ENCODE assay signal across 8 cellular contexts in genomic region chr11:68839054-68839865, GRCh38. TPM values are rescaled to one million over a fixed set of nuclear protein-coding genes. Genes with fewer than 3 reads are reported as not detected.
A peak's percentile ranks its signal among the peaks of the same experiment; 100 is the strongest.
DNase-seq lines count a peak whose midpoint lies in the region; ATAC-seq and TF ChIP-seq lines count a peak whose summit lies in the region.

No MANE protein-coding gene starts in this region.

- H3K4me1 ChIP-seq in hepatocyte (ENCODE audit: insufficient read depth) (peaks cover 44% of the 10 kb centered on the region), rectal smooth muscle tissue (ENCODE audit: control insufficient read depth, insufficient read depth, low read length) (peaks cover 37% of the 10 kb centered on the region), vagina (peaks cover 60% of the 10 kb centered on the region)

- H4K20me1 ChIP-seq in hepatocyte (ENCODE audit: insufficient read depth, poor library complexity, severe bottlenecking), result no peaks in the 10 kb centered on the region

- 4% methylated on average over 54 of the region's 61 CpGs for WGBS in hepatocyte (ENCODE audit: low lambda C conversion rate, missing lambda C conversion rate)

- DNase-seq in GF-D8 (lab: John Stamatoyannopoulos, UW) (peak; percentile 93), NCI-H1930 (lab: John Stamatoyannopoulos, UW) (peak; percentile 75 to 82), T-helper 9 cell (peak; percentile 96), astrocyte of the cerebellum (ENCODE audit: low read depth) (peak; percentile 82), hepatocyte (ENCODE audit: low spot score) (peak; percentile 97), vagina (ENCODE audit: extremely low spot score in 2 of 2) (peak in 1 of 2 donors; percentile 95)

- H3K79me2 ChIP-seq in hepatocyte, result peaks cover 22% of the 10 kb centered on the region

- H3K27ac ChIP-seq in hepatocyte (peak overlapping the region; percentile 93), rectal smooth muscle tissue (ENCODE audit: low read depth, low read length) (peak overlapping the region; percentile 98), vagina (peak overlapping the region; percentile 97)

- H3K9me3 ChIP-seq in hepatocyte (ENCODE audit: low read depth), result no peaks in the 10 kb centered on the region
- no peaks in the 10 kb centered on the region for H3K9me3 ChIP-seq in vagina

- no peaks in the 10 kb centered on the region for H3K9me2 ChIP-seq in hepatocyte (replicated peaks; ENCODE audit: insufficient read depth)

- H3K36me3 ChIP-seq in hepatocyte (replicated peaks; ENCODE audit: insufficient read depth, low read depth) (no peaks in the 10 kb centered on the region), rectal smooth muscle tissue (ENCODE audit: control insufficient read depth, insufficient read depth, low read length) (peaks cover 4% of the 10 kb centered on the region), vagina (no peaks in the 10 kb centered on the region)

- H3K27me3 ChIP-seq in hepatocyte (peaks cover 21% of the 10 kb centered on the region), rectal smooth muscle tissue (ENCODE audit: control insufficient read depth, insufficient read depth, low read length) (no peaks in the 10 kb centered on the region), vagina (no peaks in the 10 kb centered on the region)

- H3K4me3 ChIP-seq in astrocyte of the cerebellum (ENCODE audit: low read depth, low read length), result peak overlapping the region; percentile 74
- peak overlapping the region; percentile 13 for H3K4me3 ChIP-seq in hepatocyte
- H3K4me3 ChIP-seq in rectal smooth muscle tissue (ENCODE audit: low read length), result peak overlapping the region; percentile 93
- H3K4me3 ChIP-seq in vagina, result peak overlapping the region; percentile 69 to 98

- H2AFZ ChIP-seq in hepatocyte, result peak overlapping the region; percentile 27

- peak; percentile 31 for ATAC-seq in HG02588 (IDR thresholded peaks at IDR 0.05; ENCODE audit: unreplicated experiment)

- in situ Hi-C loops in astrocyte of the cerebellum (cut with HindIII; ENCODE audit: low sequenced_read_pairs), result no loop called here

- TF ChIP-seq CTCF in astrocyte of the cerebellum (IDR thresholded peaks at IDR 0.05; ENCODE audit: low read depth, low read length, missing control alignments), result no peak
- TF ChIP-seq CTCF in hepatocyte (IDR thresholded peaks at IDR 0.05; ENCODE audit: poor library complexity), result no peak
- TF ChIP-seq CTCF in vagina (IDR thresholded peaks at IDR 0.05), result no peak

- H3K4me2 ChIP-seq in hepatocyte, result peak overlapping the region; percentile 83

- TF ChIP-seq POLR2A in vagina (IDR thresholded peaks at IDR 0.05), result peak in 1 of 2 donors; percentile 12

- intact Hi-C loops in vagina (cut with DNase I), result no loop called here

- H3K9ac ChIP-seq in rectal smooth muscle tissue (ENCODE audit: low read length), result peak overlapping the region; percentile 69

RNA-seq across cellular contexts. Expression of gene CPT1A, which starts 2.5 kb away (rescaled TPM):
- total RNA-seq in hepatocyte (16.2 and 24.8 TPM in 2 replicates), vagina (80.8 TPM)
- polyA plus RNA-seq in hepatocyte, result 4.4 and 8.3 TPM in 2 replicates

Comparison
In these comparisons a context has a peak if more than half of its experiments do, and no peak if none do; other contexts are left out.
1. H3K4me3 ChIP-seq: peak in every context shown above with its lines; median percentile 93 in rectal smooth muscle tissue; 84 in vagina; 74 in astrocyte of the cerebellum; 13 in hepatocyte.